Comparison of ENCODE assay signal across 28 cellular contexts in genomic region chr1:230598745-230599144, GRCh38.
"Had no signal": no experiment of that assay in that cellular context is flagged by ENCODE, and none has a peak within 500 bp of the region (broad histone marks: within the 10 kb centered on the region; RNA-seq: fewer than 3 reads in every experiment).

No MANE protein-coding gene starts in this region.

- ATAC-seq: stimulated activated effector memory CD8-positive, alpha-beta T cell treated with anti-CD3 and anti-CD28 coated beads, Interleukin-12 subunit alpha, Interleukin-12 subunit beta, amount 100 ng/mL, for 72 hours; stimulated activated memory B cell treated with anti-CD40 and anti-IgM and Interleukin-4, amounts not matched to agents 10 μg/mL and 1 μg/mL and 100 μg/mL, for 72 hours; stimulated activated naive B cell treated with anti-CD40 and anti-IgM and Interleukin-4, amounts not matched to agents 10 μg/mL and 1 μg/mL and 100 μg/mL, for 72 hours; stimulated activated naive CD8-positive, alpha-beta T cell treated with anti-CD3 and anti-CD28 coated beads, Interleukin-15, amount 100 ng/mL, for 72 hours; stimulated activated naive CD8-positive, alpha-beta T cell treated with anti-CD3 and anti-CD28 coated beads, Interleukin-15, Interleukin-2, amounts not matched to agents 100 U/mL and 50 U/mL, for 24 hours; upper lobe of right lung had no signal

- H3K36me3 ChIP-seq: stomach, suprapubic skin, thoracic aorta, thyroid gland, tibial artery, tibial nerve, transverse colon, upper lobe of left lung, upper lobe of right lung, uterus, vagina had no signal

- H3K4me3 Mint-ChIP-seq: stimulated activated effector memory CD8-positive, alpha-beta T cell treated with anti-CD3 and anti-CD28 coated beads, Interleukin-12 subunit alpha, Interleukin-12 subunit beta, amount 100 ng/mL, for 72 hours; stimulated activated memory B cell treated with anti-CD40 and anti-IgM and Interleukin-4, amounts not matched to agents 10 μg/mL and 1 μg/mL and 100 μg/mL, for 72 hours; stimulated activated naive B cell treated with anti-CD40 and anti-IgM and Interleukin-4, amounts not matched to agents 10 μg/mL and 1 μg/mL and 100 μg/mL, for 72 hours; stimulated activated naive CD8-positive, alpha-beta T cell treated with anti-CD3 and anti-CD28 coated beads, Interleukin-15, amount 100 ng/mL, for 72 hours; stimulated activated naive CD8-positive, alpha-beta T cell treated with anti-CD3 and anti-CD28 coated beads, Interleukin-15, Interleukin-2, amounts not matched to agents 100 ng/mL and 50 ng/mL, for 24 hours; type B pancreatic cell had no signal

- DNase-seq: stimulated activated CD4-positive, alpha-beta T cell treated with anti-CD3 and anti-CD28 coated beads, Interleukin-2, amount 100 ng/mL, for 48 hours; stimulated activated CD4-positive, alpha-beta T cell treated with anti-CD3 and anti-CD28 coated beads, Interleukin-4, amount 100 ng/mL, for 1 hour; stimulated activated CD4-positive, alpha-beta T cell treated with anti-CD3 and anti-CD28 coated beads, Interleukin-4, amount 100 ng/mL, for 24 hours; stimulated activated CD4-positive, alpha-beta T cell treated with anti-CD3 and anti-CD28 coated beads, Interleukin-4, amount 100 ng/mL, for 4 hours; stimulated activated CD8-positive, alpha-beta memory T cell treated with anti-CD3 and anti-CD28 coated beads, Interleukin-4, amount 100 ng/mL, for 48 hours; stimulated activated naive B cell treated with anti-CD40 and anti-IgM and Interleukin-4, amounts not matched to agents 10 μg/mL and 1 μg/mL and 100 μg/mL, for 72 hours; stimulated activated naive CD4-positive, alpha-beta T cell; stimulated activated naive CD4-positive, alpha-beta T cell treated with Interleukin-2 at 50 U/mL for 16 hours; stimulated activated naive CD8-positive, alpha-beta T cell treated with anti-CD3 and anti-CD28 coated beads, Interleukin-15, amount 100 ng/mL, for 72 hours; stimulated activated naive CD8-positive, alpha-beta T cell treated with anti-CD3 and anti-CD28 coated beads, Interleukin-15, Interleukin-2, amounts not matched to agents 100 U/mL and 50 U/mL, for 24 hours; stomach; substantia nigra; testis; thyroid gland; tibial artery; transverse colon; trophoblast cell; upper lobe of left lung; upper lobe of right lung; uterus had no signal

- H3K27me3 Mint-ChIP-seq: type B pancreatic cell had no signal

- H3K4me1 Mint-ChIP-seq: stimulated activated memory B cell treated with anti-CD40 and anti-IgM and Interleukin-4, amounts not matched to agents 10 μg/mL and 1 μg/mL and 100 μg/mL, for 72 hours; stimulated activated naive B cell treated with anti-CD40 and anti-IgM and Interleukin-4, amounts not matched to agents 10 μg/mL and 1 μg/mL and 100 μg/mL, for 72 hours; stimulated activated naive CD8-positive, alpha-beta T cell treated with anti-CD3 and anti-CD28 coated beads, Interleukin-15, amount 100 ng/mL, for 72 hours had no signal

- H3K9me3 ChIP-seq: suprapubic skin, testis, thoracic aorta, thyroid gland, tibial artery, transverse colon, upper lobe of left lung, upper lobe of right lung, vagina had no signal

- H3K4me3 ChIP-seq: stomach, suprapubic skin, testis, thoracic aorta, thyroid gland, tibial artery, tibial nerve, transverse colon, upper lobe of left lung, upper lobe of right lung, uterus, vagina had no signal

- H3K27ac Mint-ChIP-seq: stimulated activated effector memory CD8-positive, alpha-beta T cell treated with anti-CD3 and anti-CD28 coated beads, Interleukin-12 subunit alpha, Interleukin-12 subunit beta, amount 100 ng/mL, for 72 hours; stimulated activated memory B cell treated with anti-CD40 and anti-IgM and Interleukin-4, amounts not matched to agents 10 μg/mL and 1 μg/mL and 100 μg/mL, for 72 hours; stimulated activated naive B cell treated with anti-CD40 and anti-IgM and Interleukin-4, amounts not matched to agents 10 μg/mL and 1 μg/mL and 100 μg/mL, for 72 hours; stimulated activated naive CD8-positive, alpha-beta T cell treated with anti-CD3 and anti-CD28 coated beads, Interleukin-15, amount 100 ng/mL, for 72 hours; stimulated activated naive CD8-positive, alpha-beta T cell treated with anti-CD3 and anti-CD28 coated beads, Interleukin-15, Interleukin-2, amounts not matched to agents 100 ng/mL and 50 ng/mL, for 24 hours; type B pancreatic cell had no signal

- H3K9me3 Mint-ChIP-seq: stimulated activated naive CD8-positive, alpha-beta T cell treated with anti-CD3 and anti-CD28 coated beads, Interleukin-15, amount 100 ng/mL, for 72 hours had no signal

- H3K27ac ChIP-seq: stomach, suprapubic skin, testis, thoracic aorta, thyroid gland, tibial artery, tibial nerve, transverse colon, upper lobe of left lung, upper lobe of right lung, uterus, vagina had no signal

- H3K36me3 Mint-ChIP-seq: stimulated activated effector memory CD8-positive, alpha-beta T cell treated with anti-CD3 and anti-CD28 coated beads, Interleukin-12 subunit alpha, Interleukin-12 subunit beta, amount 100 ng/mL, for 72 hours; stimulated activated memory B cell treated with anti-CD40 and anti-IgM and Interleukin-4, amounts not matched to agents 10 μg/mL and 1 μg/mL and 100 μg/mL, for 72 hours; stimulated activated naive B cell treated with anti-CD40 and anti-IgM and Interleukin-4, amounts not matched to agents 10 μg/mL and 1 μg/mL and 100 μg/mL, for 72 hours; type B pancreatic cell had no signal

- H3K27me3 ChIP-seq: stomach, testis, thyroid gland, tibial artery, tibial nerve, transverse colon, upper lobe of left lung, upper lobe of right lung, uterus, vagina had no signal

- H3K4me1 ChIP-seq: stomach, suprapubic skin, testis, thyroid gland, tibial artery, tibial nerve, upper lobe of left lung, upper lobe of right lung, uterus, vagina had no signal
